Comparison of ENCODE assay signal across 32 cellular contexts in the genomic region with DNA sequence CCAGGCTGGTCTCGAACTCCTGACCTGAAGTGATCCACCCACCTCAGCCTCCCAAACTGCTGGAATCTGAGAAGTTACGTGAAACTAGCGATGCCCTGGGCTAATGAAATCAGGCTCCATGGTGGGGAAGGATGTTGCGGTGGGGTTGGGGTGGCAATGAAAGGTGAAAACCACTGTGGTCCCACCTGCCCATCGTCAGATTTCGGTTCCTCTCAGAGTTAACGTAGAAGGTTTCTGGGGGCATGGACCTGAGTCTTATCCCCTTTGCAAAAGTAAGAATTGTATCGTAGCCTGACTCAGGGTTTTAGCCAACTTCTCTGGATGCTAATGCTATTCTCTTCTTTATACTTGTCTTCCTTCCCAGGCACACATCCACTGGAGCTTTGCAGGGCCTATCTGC.
"Had no signal": no experiment of that assay in that cellular context is flagged by ENCODE, and none has a peak within 500 bp of the region (broad histone marks: within the 10 kb centered on the region; RNA-seq: fewer than 3 reads in every experiment).

No MANE protein-coding gene starts in this region.

- H3K9me3 Mint-ChIP-seq: activated CD4-positive, alpha-beta memory T cell treated with anti-CD3 and anti-CD28 coated beads for 36 hours; activated CD4-positive, alpha-beta T cell treated with anti-CD3 and anti-CD28 coated beads, Interleukin-2, amount 10 ng/mL, durations not matched to agents 24 days and 14 days; activated naive CD4-positive, alpha-beta T cell treated with anti-CD3 and anti-CD28 coated beads for 36 hours; activated naive CD4-positive, alpha-beta T cell treated with anti-CD3 and anti-CD28 coated beads, Interleukin-2, amount 50 U/mL, for 24 hours; activated naive CD8-positive, alpha-beta T cell treated with anti-CD3 and anti-CD28 coated beads for 36 hours; activated naive CD8-positive, alpha-beta T cell treated with anti-CD3 and anti-CD28 coated beads, Interleukin-2, amount 50 U/mL, for 24 hours; activated T-helper 1 cell treated with anti-CD3 and anti-CD28 coated beads, Interleukin-12 subunit alpha, Interleukin-12 subunit beta, Interleukin-2, Interleukin-4 antibody, amounts not matched to agents 30 ng/mL and 10 ng/mL and 1 ng/mL, durations not matched to agents 14 hours and 24 hours and 36 hours; activated T-helper 2 cell treated with anti-CD3 and anti-CD28 coated beads, Interferon-gamma antibody, Interleukin-2, Interleukin-4, amounts not matched to agents 10 μg/mL and 5 μg/mL and 100 μg/mL, durations not matched to agents 14 hours and 24 hours and 36 hours; effector memory CD8-positive, alpha-beta T cell had no signal

- H3K27me3 ChIP-seq: adrenal gland, body of pancreas, esophagus squamous epithelium had no signal

- H3K36me3 Mint-ChIP-seq: activated CD4-positive, alpha-beta memory T cell treated with anti-CD3 and anti-CD28 coated beads for 36 hours; activated CD8-positive, alpha-beta memory T cell treated with anti-CD3 and anti-CD28 coated beads, Interleukin-2, amount 10 ng/mL, durations not matched to agents 7 days and 5 days; activated naive CD4-positive, alpha-beta T cell treated with anti-CD3 and anti-CD28 coated beads, Interleukin-2, amount 50 U/mL, for 24 hours; activated naive CD8-positive, alpha-beta T cell treated with anti-CD3 and anti-CD28 coated beads for 36 hours had no signal

- H3K9me3 ChIP-seq: adrenal gland, body of pancreas, esophagus squamous epithelium had no signal

- H3K27me3 Mint-ChIP-seq: activated CD4-positive, alpha-beta memory T cell treated with anti-CD3 and anti-CD28 coated beads for 36 hours; activated CD4-positive, alpha-beta T cell treated with anti-CD3 and anti-CD28 coated beads for 36 hours; activated CD4-positive, alpha-beta T cell treated with anti-CD3 and anti-CD28 coated beads, Interleukin-2, amount 10 ng/mL, durations not matched to agents 24 days and 14 days; activated CD8-positive, alpha-beta memory T cell treated with anti-CD3 and anti-CD28 coated beads, Interleukin-2, amount 10 ng/mL, durations not matched to agents 7 days and 5 days; activated naive CD4-positive, alpha-beta T cell treated with anti-CD3 and anti-CD28 coated beads, Interleukin-2, amount 50 U/mL, for 24 hours; activated naive CD8-positive, alpha-beta T cell treated with anti-CD3 and anti-CD28 coated beads for 36 hours; activated naive CD8-positive, alpha-beta T cell treated with anti-CD3 and anti-CD28 coated beads, Interleukin-2, amount 50 U/mL, for 24 hours; effector memory CD8-positive, alpha-beta T cell had no signal

- H3K4me1 Mint-ChIP-seq: activated CD4-positive, alpha-beta T cell treated with anti-CD3 and anti-CD28 coated beads for 36 hours; activated CD4-positive, alpha-beta T cell treated with anti-CD3 and anti-CD28 coated beads, Interleukin-2, amount 10 ng/mL, durations not matched to agents 24 days and 14 days; activated CD8-positive, alpha-beta memory T cell treated with anti-CD3 and anti-CD28 coated beads, Interleukin-2, amount 10 ng/mL, durations not matched to agents 7 days and 5 days; activated naive CD4-positive, alpha-beta T cell treated with anti-CD3 and anti-CD28 coated beads, Interleukin-2, amount 50 U/mL, for 24 hours; activated naive CD8-positive, alpha-beta T cell treated with anti-CD3 and anti-CD28 coated beads for 36 hours; activated naive CD8-positive, alpha-beta T cell treated with anti-CD3 and anti-CD28 coated beads, Interleukin-2, amount 50 U/mL, for 24 hours had no signal

- H3K4me3 Mint-ChIP-seq: activated CD4-positive, alpha-beta memory T cell treated with anti-CD3 and anti-CD28 coated beads for 36 hours; activated CD4-positive, alpha-beta T cell treated with anti-CD3 and anti-CD28 coated beads for 36 hours; activated CD4-positive, alpha-beta T cell treated with anti-CD3 and anti-CD28 coated beads, Interleukin-2, amount 10 ng/mL, durations not matched to agents 24 days and 14 days; activated CD8-positive, alpha-beta memory T cell treated with anti-CD3 and anti-CD28 coated beads, Interleukin-2, amount 10 ng/mL, durations not matched to agents 7 days and 5 days; activated CD8-positive, alpha-beta T cell treated with anti-CD3 and anti-CD28 coated beads, Interleukin-2, amount 10 ng/mL, durations not matched to agents 7 days and 5 days; activated naive CD4-positive, alpha-beta T cell treated with anti-CD3 and anti-CD28 coated beads for 36 hours; activated naive CD4-positive, alpha-beta T cell treated with anti-CD3 and anti-CD28 coated beads, Interleukin-2, amount 50 U/mL, for 24 hours; activated naive CD8-positive, alpha-beta T cell treated with anti-CD3 and anti-CD28 coated beads for 36 hours; activated naive CD8-positive, alpha-beta T cell treated with anti-CD3 and anti-CD28 coated beads, Interleukin-2, amount 50 U/mL, for 24 hours; activated T-helper 1 cell treated with anti-CD3 and anti-CD28 coated beads, Interleukin-12 subunit alpha, Interleukin-12 subunit beta, Interleukin-2, Interleukin-4 antibody, amounts not matched to agents 30 ng/mL and 10 ng/mL and 1 ng/mL, durations not matched to agents 14 hours and 24 hours and 36 hours; effector memory CD8-positive, alpha-beta T cell had no signal

- H3K36me3 ChIP-seq: adrenal gland, esophagus squamous epithelium had no signal

- DNase-seq: activated CD4-positive, alpha-beta memory T cell treated with anti-CD3 and anti-CD28 coated beads for 36 hours; activated CD4-positive, alpha-beta T cell treated with anti-CD3 and anti-CD28 coated beads for 36 hours; activated CD4-positive, alpha-beta T cell treated with anti-CD3 and anti-CD28 coated beads, Interleukin-2, amount 10 ng/mL, durations not matched to agents 24 days and 14 days; activated CD4-positive, CD25-positive, alpha-beta regulatory T cell; activated CD4-positive, CD25-positive, alpha-beta regulatory T cell treated with anti-CD3 and anti-CD28 coated beads, Interleukin-2, amount 50 U/mL, for 72 hours; activated CD8-positive, alpha-beta memory T cell treated with anti-CD3 and anti-CD28 coated beads, Interleukin-2, amount 10 ng/mL, durations not matched to agents 7 days and 5 days; activated CD8-positive, alpha-beta memory T cell treated with anti-CD3 and anti-CD28 coated beads, Interleukin-2, amount 50 U/mL, for 4 hours; activated CD8-positive, alpha-beta T cell treated with anti-CD3 and anti-CD28 coated beads, Interleukin-2, amount 10 ng/mL, durations not matched to agents 7 days and 5 days; activated effector memory CD4-positive, alpha-beta T cell treated with anti-CD3 and anti-CD28 coated beads, Interleukin-2, amount 50 U/mL, for 16 hours; activated naive CD4-positive, alpha-beta T cell treated with anti-CD3 and anti-CD28 coated beads for 36 hours; activated naive CD8-positive, alpha-beta T cell treated with anti-CD3 and anti-CD28 coated beads for 36 hours; activated naive CD8-positive, alpha-beta T cell treated with anti-CD3 and anti-CD28 coated beads, Interleukin-2, amount 50 U/mL, for 24 hours; activated T-cell treated with anti-CD3 and anti-CD28 coated beads, Interleukin-2, amount 50 U/mL, for 1 hour; activated T-cell treated with anti-CD3 and anti-CD28 coated beads, Interleukin-2, amount 50 U/mL, for 48 hours; adrenal gland; amygdala; aorta; body of pancreas; caudate nucleus; cortex of kidney; dermis blood vessel endothelial cell; effector CD4-positive, alpha-beta T cell; effector memory CD8-positive, alpha-beta T cell; erythroblast; esophagus squamous epithelium; head of caudate nucleus; T-helper 2 cell had no signal

- H3K4me3 ChIP-seq: adrenal gland, body of pancreas, esophagus squamous epithelium had no signal

- H3K27ac ChIP-seq: adrenal gland, body of pancreas, esophagus squamous epithelium had no signal

- ATAC-seq: activated CD4-positive, alpha-beta T cell treated with anti-CD3 and anti-CD28 coated beads for 36 hours; activated CD8-positive, alpha-beta memory T cell treated with anti-CD3 and anti-CD28 coated beads, Interleukin-2, amount 10 ng/mL, durations not matched to agents 7 days and 5 days; activated CD8-positive, alpha-beta T cell treated with anti-CD3 and anti-CD28 coated beads, Interleukin-2, amount 10 ng/mL, durations not matched to agents 7 days and 5 days; activated naive CD8-positive, alpha-beta T cell treated with anti-CD3 and anti-CD28 coated beads, Interleukin-2, amount 50 U/mL, for 24 hours; body of pancreas; effector memory CD8-positive, alpha-beta T cell had no signal

- H3K4me1 ChIP-seq: adrenal gland, body of pancreas had no signal

- H3K27ac Mint-ChIP-seq: activated CD4-positive, alpha-beta memory T cell treated with anti-CD3 and anti-CD28 coated beads for 36 hours; activated CD4-positive, alpha-beta T cell treated with anti-CD3 and anti-CD28 coated beads for 36 hours; activated CD4-positive, alpha-beta T cell treated with anti-CD3 and anti-CD28 coated beads, Interleukin-2, amount 10 ng/mL, durations not matched to agents 24 days and 14 days; activated CD8-positive, alpha-beta memory T cell treated with anti-CD3 and anti-CD28 coated beads, Interleukin-2, amount 10 ng/mL, durations not matched to agents 7 days and 5 days; activated CD8-positive, alpha-beta T cell treated with anti-CD3 and anti-CD28 coated beads, Interleukin-2, amount 10 ng/mL, durations not matched to agents 7 days and 5 days; activated naive CD4-positive, alpha-beta T cell treated with anti-CD3 and anti-CD28 coated beads for 36 hours; activated naive CD4-positive, alpha-beta T cell treated with anti-CD3 and anti-CD28 coated beads, Interleukin-2, amount 50 U/mL, for 24 hours; activated naive CD8-positive, alpha-beta T cell treated with anti-CD3 and anti-CD28 coated beads for 36 hours; activated naive CD8-positive, alpha-beta T cell treated with anti-CD3 and anti-CD28 coated beads, Interleukin-2, amount 50 U/mL, for 24 hours; activated T-helper 1 cell treated with anti-CD3 and anti-CD28 coated beads, Interleukin-12 subunit alpha, Interleukin-12 subunit beta, Interleukin-2, Interleukin-4 antibody, amounts not matched to agents 30 ng/mL and 10 ng/mL and 1 ng/mL, durations not matched to agents 14 hours and 24 hours and 36 hours; activated T-helper 2 cell treated with anti-CD3 and anti-CD28 coated beads, Interferon-gamma antibody, Interleukin-2, Interleukin-4, amounts not matched to agents 10 μg/mL and 5 μg/mL and 100 μg/mL, durations not matched to agents 14 hours and 24 hours and 36 hours had no signal

- FAIRE-seq: colon, frontal cortex had no signal
